9 cellular contexts compared by ENCODE assay signal in the genomic region with DNA sequence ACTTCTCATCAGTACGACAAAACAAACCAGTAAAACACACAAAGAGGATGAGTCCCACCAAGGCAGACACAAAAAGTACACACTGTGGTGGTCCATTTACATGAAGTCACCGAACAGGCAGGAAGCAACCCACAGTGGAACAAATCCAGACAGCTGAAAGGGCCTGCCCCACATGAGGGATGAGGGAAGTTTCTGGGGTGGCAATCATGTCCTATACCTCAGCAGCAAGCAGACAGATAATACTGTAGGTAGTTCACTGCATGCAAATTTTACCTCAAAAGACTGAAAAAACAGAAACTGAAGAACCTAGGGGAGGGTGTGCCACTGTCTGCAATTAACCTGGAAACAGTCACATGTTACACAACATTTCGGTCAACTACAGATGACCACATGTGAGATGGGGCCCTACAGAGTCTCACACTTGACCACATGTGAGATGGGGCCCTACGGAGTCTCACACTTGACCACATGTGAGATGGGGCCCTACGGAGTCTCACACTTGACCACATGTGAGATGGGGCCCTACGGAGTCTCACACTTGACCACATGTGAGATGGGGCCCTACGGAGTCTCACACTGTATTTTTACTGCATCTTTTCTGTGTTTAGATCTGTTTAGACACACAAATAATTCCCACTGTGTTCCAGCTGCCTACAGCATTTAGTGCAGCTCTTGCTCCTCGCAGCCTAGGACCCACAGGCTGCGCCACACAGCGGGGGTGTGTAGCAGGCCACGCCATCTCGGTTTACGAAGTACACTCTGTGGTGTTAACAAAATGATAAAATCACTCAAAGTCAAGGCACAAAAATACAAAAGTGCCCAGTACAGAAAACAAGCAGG. TPM values are rescaled to one million over a fixed set of nuclear protein-coding genes. Genes with fewer than 3 reads are reported as not detected.
A peak's percentile ranks its signal among the peaks of the same experiment; 100 is the strongest.
DNase-seq lines count a peak whose midpoint lies in the region; ATAC-seq, FAIRE-seq and TF ChIP-seq lines count a peak whose summit lies in the region.
"Had no signal": no experiment of that assay in that cellular context is flagged by ENCODE, and none has a peak within 500 bp of the region (broad histone marks: within the 10 kb centered on the region; RNA-seq: fewer than 3 reads in every experiment).

No MANE protein-coding gene starts in this region.

- peak overlapping the region; percentile 94 for H2BK20ac ChIP-seq in IMR-90 (ENCODE audit: low read depth, low read length)

- TF ChIP-seq POLR2A in GM12891 (IDR thresholded peaks at IDR 0.05; ENCODE audit: low read depth, low read length) = no peak
- TF ChIP-seq POLR2A in IMR-90 (IDR thresholded peaks at IDR 0.05; ENCODE audit: low read depth, low read length) = no peak

- CTCF ChIA-PET in IMR-90 (lab: Yijun Ruan, JAX) = no interaction called here

- no peaks in the 10 kb centered on the region for H4K20me1 ChIP-seq in IMR-90 (ENCODE audit: insufficient read depth, low read length)

- H2BK120ac ChIP-seq in IMR-90 (ENCODE audit: low read depth, low read length) = peak overlapping the region; percentile 89

- BruUV-seq in IMR-90 (replicated peaks; lab: Mats Ljungman, UMichigan) = no TSS peak

- peak overlapping the region; percentile 96 for H2BK5ac ChIP-seq in IMR-90 (ENCODE audit: low read depth, low read length, poor library complexity, severe bottlenecking)

- dilution Hi-C loops in IMR-90 (cut with HindIII; ENCODE audit: low sequenced_read_pairs, unreplicated experiment) = no loop called here

- peaks cover 7% of the 10 kb centered on the region; the same call in 1 of the 2 replicates for H3K9me3 ChIP-seq in IMR-90 (ENCODE audit: control insufficient read depth, insufficient read depth, low read length)

- H3K4me1 ChIP-seq in IMR-90 (ENCODE audit: control insufficient read depth, insufficient read depth, low read length) = peaks cover 22% of the 10 kb centered on the region

- POLR2A ChIA-PET in IMR-90 (lab: Charles Lee; ENCODE audit: unreplicated experiment) = interaction anchor here (1.3 kb wide), 1 partner anchor 23 kb away, joined by 4 read pairs; a partner anchor contains a TSS

- H3K27ac ChIP-seq in IMR-90 (ENCODE audit: insufficient read depth, low read length) = peak overlapping the region; percentile 88

- peak overlapping the region; percentile 87 to 97 for H4K8ac ChIP-seq in IMR-90 (ENCODE audit: low read depth in 2 of 2, low read length in 2 of 2)

- H4K91ac ChIP-seq in IMR-90 (ENCODE audit: insufficient read depth, low read depth, low read length) = peak overlapping the region; percentile 98

- peak overlapping the region; percentile 94 for H3K14ac ChIP-seq in IMR-90 (replicated peaks; ENCODE audit: low read depth, low read length)

- H2BK15ac ChIP-seq in IMR-90 (ENCODE audit: low read depth, low read length) = peak overlapping the region; percentile 100

- 86% methylated on average over 4 of the region's 13 CpGs; no CpG with 5 or more reads in 1 of the 2 experiments for WGBS in IMR-90 (ENCODE audit: extremely low coverage in 2 of 2, insufficient read length in 1 of 2), 2 experiments

- H3K56ac ChIP-seq in IMR-90 (ENCODE audit: extremely low read depth, insufficient read depth, low read length) = peak overlapping the region; percentile 86

- TF ChIP-seq CTCF in IMR-90 (conservative IDR thresholded peaks at IDR 0.05; ENCODE audit: low read depth, low read length) (no peak), D721Med (IDR thresholded peaks at IDR 0.05; ENCODE audit: insufficient read depth, missing control alignments) (no peak)

- in situ Hi-C loops in IMR-90 (cut with MboI; ENCODE audit: low sequenced_read_pairs) = no loop called here

- peaks cover 45% of the 10 kb centered on the region for H3K36me3 ChIP-seq in IMR-90 (ENCODE audit: control insufficient read depth, insufficient read depth, low read length)

- H4K5ac ChIP-seq in IMR-90 (ENCODE audit: low read depth, low read length) = peak overlapping the region; percentile 92

- 0 out of 2 replicates have a peak overlapping the region, but pooled peaks have one; percentile 10 for H3K9ac ChIP-seq in IMR-90 (ENCODE audit: low read depth, low read length)

- peak overlapping the region; percentile 60 for H2AK9ac ChIP-seq in IMR-90 (replicated peaks; ENCODE audit: low read depth, low read length, poor library complexity)

- H3K9me1 ChIP-seq in IMR-90 (ENCODE audit: insufficient read depth, low read length) = peaks cover 16% of the 10 kb centered on the region

- H3K4ac ChIP-seq in IMR-90 (ENCODE audit: low read depth, low read length) = peak overlapping the region; percentile 96

- no peaks in the 10 kb centered on the region for H3K27me3 ChIP-seq in IMR-90 (ENCODE audit: control insufficient read depth, insufficient read depth, low read length)

- intact Hi-C loops in IMR-90 (cut with micrococcal nuclease) = no loop called here
- intact Hi-C loops in left colon (cut with DNase I, micrococcal nuclease) = no loop called here

- H3K79me1 ChIP-seq in IMR-90 (ENCODE audit: low read depth in 1 of 2, low read length in 2 of 2) = peaks cover 38 to 68% of the 10 kb centered on the region in 2 experiments

- H2AFZ ChIP-seq in IMR-90 (replicated peaks; ENCODE audit: low read length, poor library complexity) = no peak overlapping the region

- TF ChIP-seq RAD21 in IMR-90 (IDR thresholded peaks at IDR 0.05; ENCODE audit: low read length) = no peak

- ATAC-seq in GM21447 (IDR thresholded peaks at IDR 0.05; ENCODE audit: unreplicated experiment) (peak; percentile 86), IMR-90 (ENCODE audit: low read depth) (no peak), left colon (peak; percentile 16)

- no peak for DNase-seq in GM12891 (ENCODE audit: insufficient read length, low spot score)
- no peak for DNase-seq in IMR-90
- no peak for DNase-seq in left colon
- no peak for DNase-seq in glomerular visceral epithelial cell (ENCODE audit: extremely low spot score)
- no peak for DNase-seq in occipital lobe (lab: John Stamatoyannopoulos, UW)
- no peak for DNase-seq in D721Med (ENCODE audit: insufficient read length, low spot score)
- no peak for DNase-seq in T-helper 9 cell

- H3K18ac ChIP-seq in IMR-90 (ENCODE audit: low read depth, low read length) = peak overlapping the region; percentile 92; the same call in 1 of the 2 replicates

- H3K23ac ChIP-seq in IMR-90 (ENCODE audit: low read depth, low read length) = peak overlapping the region; percentile 77

- FAIRE-seq in GM12891 (lab: Jason Lieb, UNC) (no peak), D721Med (lab: Jason Lieb, UNC) (no peak)

- peak overlapping the region; percentile 23; the same call in 1 of the 2 replicates for H3K4me2 ChIP-seq in IMR-90 (ENCODE audit: low read depth, low read length)

- peak overlapping the region; percentile 98 for H2AK5ac ChIP-seq in IMR-90 (ENCODE audit: low read depth, low read length)

- no peak overlapping the region for H3K4me3 ChIP-seq in IMR-90 (ENCODE audit: insufficient read depth, low read depth, low read length)

TF ChIP-seq in GM12891, 5 proteins besides CTCF, POLR2A, EP300 and RAD21:
- TF ChIP-seq SPI1 (IDR thresholded peaks at IDR 0.05; ENCODE audit: low read depth, low read length) (no peak), PAX5 (IDR thresholded peaks at IDR 0.05; ENCODE audit: insufficient read depth, low read length, severe bottlenecking) (no peak), POU2F2 (IDR thresholded peaks at IDR 0.05; ENCODE audit: low read depth, low read length) (peak; percentile 73; the same call in 1 of the 2 replicates), POLR2AphosphoS5 (IDR thresholded peaks at IDR 0.05; ENCODE audit: low read depth, low read length) (no peak), TAF1 (IDR thresholded peaks at IDR 0.05; ENCODE audit: low read depth, low read length) (no peak)

TF ChIP-seq in IMR-90, 13 proteins besides CTCF, POLR2A, EP300 and RAD21:
- TF ChIP-seq MAFK (IDR thresholded peaks at IDR 0.05; ENCODE audit: low read depth, low read length) (no peak), CEBPB (IDR thresholded peaks at IDR 0.05; ENCODE audit: low read depth, low read length) (0 out of 2 replicates have a peak, but pooled peaks have one; percentile 10)
- TF ChIP-seq, protein P1, sequence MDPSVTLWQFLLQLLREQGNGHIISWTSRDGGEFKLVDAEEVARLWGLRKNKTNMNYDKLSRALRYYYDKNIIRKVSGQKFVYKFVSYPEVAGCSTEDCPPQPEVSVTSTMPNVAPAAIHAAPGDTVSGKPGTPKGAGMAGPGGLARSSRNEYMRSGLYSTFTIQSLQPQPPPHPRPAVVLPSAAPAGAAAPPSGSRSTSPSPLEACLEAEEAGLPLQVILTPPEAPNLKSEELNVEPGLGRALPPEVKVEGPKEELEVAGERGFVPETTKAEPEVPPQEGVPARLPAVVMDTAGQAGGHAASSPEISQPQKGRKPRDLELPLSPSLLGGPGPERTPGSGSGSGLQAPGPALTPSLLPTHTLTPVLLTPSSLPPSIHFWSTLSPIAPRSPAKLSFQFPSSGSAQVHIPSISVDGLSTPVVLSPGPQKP (IDR thresholded peaks at IDR 0.05; ENCODE audit: borderline replicate concordance, low read depth, low read length) = no peak

RNA-seq across cellular contexts. Expression of a gene that starts 22.2 kb away (rescaled TPM):
- 33.9 TPM for polyA plus RNA-seq in GM12891 (2012; ENCODE audit: low read depth, missing spikeins)
- total RNA-seq in IMR-90 (2012; rRNA removed) (72.8 and 90.9 TPM in 2 replicates), left colon (10 to 100 TPM; 23.3 to 26.3 TPM), occipital lobe (45.9 TPM)
- 71.7 and 83.5 TPM in 2 replicates for polyA plus RNA-seq in IMR-90 (2012; rRNA removed)
- polyA plus RNA-seq in IMR-90 (2012; cell fraction: cytosol; rRNA removed) = 25.2 and 46.9 TPM in 2 replicates
- polyA plus RNA-seq in IMR-90 (2012; cell fraction: nucleus; rRNA removed; ENCODE audit: low replicate concordance) = 56.5 and 157 TPM in 2 replicates

RNA-seq across cellular contexts. Expression of a gene that starts 23.1 kb away (rescaled TPM):
- polyA plus RNA-seq in GM12891 (2012; ENCODE audit: low read depth, missing spikeins) = 30.9 TPM
- total RNA-seq in IMR-90 (2012; rRNA removed) (128 and 146 TPM in 2 replicates), left colon (10 to 100 TPM; 53.2 to 63.0 TPM), occipital lobe (55.7 TPM)
- polyA plus RNA-seq in IMR-90 (2012; rRNA removed) = 68.7 and 86.0 TPM in 2 replicates
- polyA plus RNA-seq in IMR-90 (2012; cell fraction: cytosol; rRNA removed) = 35.5 and 36.9 TPM in 2 replicates
- 77.4 and 122 TPM in 2 replicates for polyA plus RNA-seq in IMR-90 (2012; cell fraction: nucleus; rRNA removed; ENCODE audit: low replicate concordance)

RNA-seq across cellular contexts. Expression of a gene that starts 27.8 kb away (rescaled TPM):
- 0.05 TPM for polyA plus RNA-seq in GM12891 (2012; ENCODE audit: low read depth, missing spikeins)
- not detected in 2 replicates for total RNA-seq in IMR-90 (2012; rRNA removed)
- polyA plus RNA-seq in IMR-90 (2012; rRNA removed) = not detected in 2 replicates
- not detected in 2 replicates for polyA plus RNA-seq in IMR-90 (2012; cell fraction: cytosol; rRNA removed)
- polyA plus RNA-seq in IMR-90 (2012; cell fraction: nucleus; rRNA removed; ENCODE audit: low replicate concordance) = not detected in 2 replicates
- total RNA-seq in left colon = not detected
- total RNA-seq in occipital lobe = not detected
- total RNA-seq: activated CD8-positive, alpha-beta memory T cell treated with anti-CD3 and anti-CD28 coated beads for 36 hours had no signal
